24 cellular contexts compared by ENCODE assay signal in the genomic region with DNA sequence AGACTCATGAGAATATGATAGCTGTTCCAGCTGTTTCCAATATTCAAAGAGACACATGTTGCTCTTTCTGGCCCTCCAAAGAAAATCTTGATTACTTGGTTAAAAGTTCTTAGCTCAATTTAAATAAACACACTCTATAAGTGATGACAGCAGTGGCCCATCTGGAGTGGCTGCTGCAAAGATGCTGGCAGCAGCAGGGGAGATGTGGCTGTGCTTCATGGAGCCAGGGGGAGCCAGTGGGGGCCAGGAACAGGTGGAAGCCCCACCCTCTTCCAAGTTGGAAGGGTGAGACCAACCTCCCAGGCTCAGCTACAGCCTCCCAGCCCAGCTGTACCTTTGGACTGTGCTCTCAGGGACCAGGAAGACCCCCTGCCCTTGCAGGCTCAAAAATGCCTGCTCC.
DNase-seq lines count a peak whose midpoint lies in the region; ATAC-seq and TF ChIP-seq lines count a peak whose summit lies in the region.
"Had no signal": no experiment of that assay in that cellular context is flagged by ENCODE, and none has a peak within 500 bp of the region (broad histone marks: within the 10 kb centered on the region; RNA-seq: fewer than 3 reads in every experiment).

No MANE protein-coding gene starts in this region.

- H3T11ph ChIP-seq in H9 (ENCODE audit: low read length), result no peak overlapping the region

- H3K23me2 ChIP-seq in H9 (ENCODE audit: insufficient read length, low read depth, low read length, poor library complexity, severe bottlenecking), result no peaks in the 10 kb centered on the region

- H3K4me3 ChIP-seq in SJCRH30, result no peak overlapping the region
- no peak overlapping the region for H3K4me3 ChIP-seq in aorta (ENCODE audit: low read length in 2 of 2)
- H3K4me3 ChIP-seq in dorsolateral prefrontal cortex, result no peak overlapping the region
- H3K4me3 ChIP-seq: GM12878 had no signal

- no peak overlapping the region for H4K5ac ChIP-seq in H9 (ENCODE audit: insufficient read length, low read depth, low read length)

- no peak overlapping the region for H4K91ac ChIP-seq in H9 (ENCODE audit: insufficient read length, low read depth, low read length)

- no peaks in the 10 kb centered on the region for H3K27me3 Mint-ChIP-seq in H9 (ENCODE audit: low read depth)
- H3K27me3 Mint-ChIP-seq: CD4-positive, alpha-beta memory T cell had no signal

- no peak overlapping the region for H3K18ac ChIP-seq in H9 (ENCODE audit: insufficient read length, low read depth, low read length)

- H2AK5ac ChIP-seq in H9 (ENCODE audit: insufficient read length, low read length), result no peak overlapping the region

- no peaks in the 10 kb centered on the region for H3K36me3 Mint-ChIP-seq in H9 (ENCODE audit: insufficient read depth in 1 of 3, low read depth in 3 of 3)
- H3K36me3 Mint-ChIP-seq: CD4-positive, alpha-beta memory T cell had no signal

- H3K79me2 ChIP-seq in H9 (ENCODE audit: insufficient read depth, low read length), result no peaks in the 10 kb centered on the region

- DNase-seq in H9, result peak; percentile 26
- peak; percentile 71 to 77 for DNase-seq in SJCRH30
- peak; percentile 3 for DNase-seq in left kidney (ENCODE audit: low read depth, low spot score)
- no peak for DNase-seq in aorta
- no peak for DNase-seq in dorsolateral prefrontal cortex
- DNase-seq: C1 segment of cervical spinal cord; CD4-positive, alpha-beta memory T cell; COR-L47; DMS79; EL; GDM1; GOT3; Karpas-422; NCI-H1092 treated with DMSO at 0.1 percent for 48 hours; NCI-H1436; NCI-H187; NCI-H2081 treated with DMSO at 0.1 percent for 48 hours; NCI-H526; Right ventricle myocardium superior; RPMI8226 had no signal

- no peak overlapping the region for H3K56ac ChIP-seq in H9 (ENCODE audit: insufficient read length, low read depth, low read length)

- H2BK15ac ChIP-seq in H9 (ENCODE audit: low read depth, low read length), result no peak overlapping the region

- H2BK120ac ChIP-seq in H9 (ENCODE audit: low read depth, low read length, poor library complexity, severe bottlenecking), result no peak overlapping the region

- H3K4me1 ChIP-seq in H9 (ENCODE audit: insufficient read depth, low read length), result no peaks in the 10 kb centered on the region
- H3K4me1 ChIP-seq in SJCRH30, result peaks cover 7% of the 10 kb centered on the region
- H3K4me1 ChIP-seq in aorta (ENCODE audit: control insufficient read depth in 1 of 2, insufficient read depth in 2 of 2, low read length in 2 of 2), result no peaks in the 10 kb centered on the region

- H3K36me3 ChIP-seq in SJCRH30 (no peaks in the 10 kb centered on the region), aorta (ENCODE audit: control insufficient read depth in 1 of 2, insufficient read depth in 2 of 2, low read length in 1 of 2) (no peaks in the 10 kb centered on the region)

- H4K20me1 ChIP-seq in H9 (ENCODE audit: control insufficient read depth, insufficient read depth, insufficient read length), result no peaks in the 10 kb centered on the region

- ATAC-seq in aorta (ENCODE audit: low FRiP score) (peak; percentile 19), GM18867 (IDR thresholded peaks at IDR 0.05; ENCODE audit: unreplicated experiment) (no peak), HG03135 (IDR thresholded peaks at IDR 0.05; ENCODE audit: unreplicated experiment) (no peak)
- ATAC-seq: GM12878, HCT116 had no signal

- H3K4me2 ChIP-seq in H9 (ENCODE audit: insufficient read depth, insufficient read length, low read length), result no peak overlapping the region

- H3K27me3 ChIP-seq in H9 (ENCODE audit: insufficient read depth, low read length) (no peaks in the 10 kb centered on the region), SJCRH30 (no peaks in the 10 kb centered on the region), aorta (ENCODE audit: control insufficient read depth in 1 of 2, insufficient read depth in 2 of 2, low read length in 1 of 2) (no peaks in the 10 kb centered on the region), dorsolateral prefrontal cortex (no peaks in the 10 kb centered on the region)

- H3K79me1 ChIP-seq in H9 (ENCODE audit: insufficient read depth, low read depth, low read length, poor library complexity, severe bottlenecking), result no peaks in the 10 kb centered on the region

- H3K4ac ChIP-seq in H9 (ENCODE audit: low read depth, low read length), result no peak overlapping the region

- H2BK12ac ChIP-seq in H9 (ENCODE audit: insufficient read length, low read depth, low read length), result no peak overlapping the region

- no peak overlapping the region for H2BK20ac ChIP-seq in H9 (ENCODE audit: low read depth, low read length, poor library complexity, severe bottlenecking)

- H3K27ac Mint-ChIP-seq in H9, result no peak overlapping the region
- H3K27ac Mint-ChIP-seq: CD4-positive, alpha-beta memory T cell had no signal

- H3K9me3 Mint-ChIP-seq in H9, result no peaks in the 10 kb centered on the region

- no peak overlapping the region for H3K9ac ChIP-seq in H9 (ENCODE audit: extremely low read depth, insufficient read length, low read length)

- H3K14ac ChIP-seq in H9 (ENCODE audit: insufficient read depth, low read length), result no peak overlapping the region

- no peak overlapping the region for H3K23ac ChIP-seq in H9 (ENCODE audit: insufficient read length, low read depth, low read length)

- no peak overlapping the region for H3K4me3 Mint-ChIP-seq in H9
- H3K4me3 Mint-ChIP-seq: CD4-positive, alpha-beta memory T cell had no signal

- H3K4me1 Mint-ChIP-seq in H9, result no peaks in the 10 kb centered on the region
- H3K4me1 Mint-ChIP-seq: CD4-positive, alpha-beta memory T cell had no signal

- H2AFZ ChIP-seq in H9 (ENCODE audit: low read length), result no peak overlapping the region

- TF ChIP-seq CTCF in H9 (conservative IDR thresholded peaks at IDR 0.05), result no peak
- no peak for TF ChIP-seq CTCF in dorsolateral prefrontal cortex (IDR thresholded peaks at IDR 0.05 in 54 of 56, conservative IDR thresholded peaks at IDR 0.05 in 2 of 56; ENCODE audit: low read depth in 1 of 56, partially characterized antibody in 56 of 56)

- H4K8ac ChIP-seq in H9 (replicated peaks; ENCODE audit: insufficient read length, low read depth, low read length), result no peak overlapping the region

- no peak overlapping the region for H2BK5ac ChIP-seq in H9 (ENCODE audit: insufficient read length, low read length)

- intact Hi-C loops in aorta (cut with DNase I) (no loop called here), dorsolateral prefrontal cortex (cut with DNase I) (no loop called here)

- H3K27ac ChIP-seq in H9 (ENCODE audit: insufficient read length, low read depth, low read length) (no peak overlapping the region), SJCRH30 (no peak overlapping the region), aorta (ENCODE audit: low read depth in 1 of 2, low read length in 2 of 2) (no peak overlapping the region), dorsolateral prefrontal cortex (no peak overlapping the region)

- H3K9me3 ChIP-seq in H9 (ENCODE audit: control insufficient read depth, low read depth, low read length), result no peaks in the 10 kb centered on the region
- 0 out of 2 replicates have a peak, but pooled peaks cover 2% of the 10 kb centered on the region for H3K9me3 ChIP-seq in SJCRH30 (replicated peaks)
- H3K9me3 ChIP-seq in aorta (ENCODE audit: control insufficient read depth, low read length), result no peaks in the 10 kb centered on the region

Comparison
In these comparisons a context has a peak if more than half of its experiments do, and no peak if none do; other contexts are left out.
1. DNase-seq: peak in H9 (single experiment), SJCRH30 (2 of 2) and left kidney (single experiment); none in aorta (0 of 2) and dorsolateral prefrontal cortex (0 of 10).